In genomic region chr7:69749358-69749757, GRCh38 we compare ENCODE assay signal across 20 cellular contexts.
A peak's percentile ranks its signal among the peaks of the same experiment; 100 is the strongest.
DNase-seq lines count a peak whose midpoint lies in the region; ATAC-seq, FAIRE-seq and TF ChIP-seq lines count a peak whose summit lies in the region.
"Had no signal": no experiment of that assay in that cellular context is flagged by ENCODE, and none has a peak within 500 bp of the region (broad histone marks: within the 10 kb centered on the region; RNA-seq: fewer than 3 reads in every experiment).

No MANE protein-coding gene starts in this region.

- no peak overlapping the region for H2AFZ ChIP-seq in GM23338
- H2AFZ ChIP-seq in OCI-LY7 (ENCODE audit: low read length), result no peak overlapping the region
- H2AFZ ChIP-seq: PC-9 had no signal

- H3K4me1 ChIP-seq in A549 (peaks cover 8% of the 10 kb centered on the region; the same call in 2 of the 3 replicates), GM23338 (ENCODE audit: insufficient read depth) (peaks cover 12% of the 10 kb centered on the region), OCI-LY7 (ENCODE audit: insufficient read depth, low read length, poor library complexity, severe bottlenecking) (peaks cover 78% of the 10 kb centered on the region), breast epithelium (no peaks in the 10 kb centered on the region), esophagus squamous epithelium (no peaks in the 10 kb centered on the region), small intestine (ENCODE audit: control insufficient read depth in 2 of 2, insufficient read depth in 1 of 2, low read depth in 1 of 2, low read length in 1 of 2) (no peaks in the 10 kb centered on the region)

- BruUV-seq in OCI-LY7 (replicated peaks; lab: Mats Ljungman, UMichigan), result no TSS peak

- H4K20me1 ChIP-seq in GM23338 (replicated peaks; ENCODE audit: insufficient read depth) (no peaks in the 10 kb centered on the region), OCI-LY7 (ENCODE audit: insufficient read depth, low read length) (0 out of 2 replicates have a peak, but pooled peaks cover 3% of the 10 kb centered on the region)

- H3K27me3 ChIP-seq in GM23338 (ENCODE audit: insufficient read depth) (no peaks in the 10 kb centered on the region), breast epithelium (no peaks in the 10 kb centered on the region), esophagus squamous epithelium (no peaks in the 10 kb centered on the region), small intestine (ENCODE audit: control insufficient read depth in 2 of 2, insufficient read depth in 2 of 2, low read length in 2 of 2) (no peaks in the 10 kb centered on the region)

- no peak for TF ChIP-seq CTCF in A549 (IDR thresholded peaks at IDR 0.05)
- TF ChIP-seq CTCF in GM23338 (conservative IDR thresholded peaks at IDR 0.05; ENCODE audit: low read depth in 2 of 2), result no peak
- no peak for TF ChIP-seq CTCF in OCI-LY7 (conservative IDR thresholded peaks at IDR 0.05; ENCODE audit: low read length)
- no peak for TF ChIP-seq CTCF in breast epithelium (IDR thresholded peaks at IDR 0.05)
- no peak for TF ChIP-seq CTCF in esophagus squamous epithelium (IDR thresholded peaks at IDR 0.05)

- H3K36me3 ChIP-seq in GM23338 (ENCODE audit: insufficient read depth), result no peaks in the 10 kb centered on the region
- H3K36me3 ChIP-seq in OCI-LY7 (ENCODE audit: insufficient read depth, low read length), result no peaks in the 10 kb centered on the region
- H3K36me3 ChIP-seq in breast epithelium, result no peaks in the 10 kb centered on the region
- no peaks in the 10 kb centered on the region for H3K36me3 ChIP-seq in esophagus squamous epithelium
- no peaks in the 10 kb centered on the region for H3K36me3 ChIP-seq in small intestine (ENCODE audit: control insufficient read depth in 2 of 2, insufficient read depth in 2 of 2, low read length in 2 of 2)

- H3K27ac ChIP-seq in A549, result no peak overlapping the region
- H3K27ac ChIP-seq in GM23338 (ENCODE audit: low read depth), result peak overlapping the region; percentile 17; the same call in 1 of the 2 replicates
- peak overlapping the region; percentile 33 for H3K27ac ChIP-seq in OCI-LY7 (ENCODE audit: low read depth, low read length, poor library complexity, severe bottlenecking)
- H3K27ac ChIP-seq in breast epithelium, result no peak overlapping the region
- H3K27ac ChIP-seq in esophagus squamous epithelium, result no peak overlapping the region
- H3K27ac ChIP-seq in small intestine (ENCODE audit: low read depth in 1 of 2, low read length in 1 of 2), result no peak overlapping the region
- H3K27ac ChIP-seq: PC-9, RWPE1 had no signal

- TF ChIP-seq POLR2A in A549 (IDR thresholded peaks at IDR 0.05; ENCODE audit: low read length) (no peak), breast epithelium (IDR thresholded peaks at IDR 0.05) (no peak), esophagus squamous epithelium (IDR thresholded peaks at IDR 0.05) (no peak)

- WGBS in A549 (ENCODE audit: missing lambda C conversion rate), result 77% methylated on average over 6 of the region's 6 CpGs
- WGBS in esophagus squamous epithelium, 2 donors, result 85 to 86% methylated on average over 6 of the region's 6 CpGs
- 61 to 89% (median 89%) methylated on average over 6 of the region's 6 CpGs for WGBS in small intestine, 3 donors

- H3K79me2 ChIP-seq in GM23338 (replicated peaks; ENCODE audit: insufficient read depth), result no peaks in the 10 kb centered on the region
- peaks cover 87% of the 10 kb centered on the region for H3K79me2 ChIP-seq in OCI-LY7 (ENCODE audit: insufficient read depth, low read depth, low read length)

- POLR2A ChIA-PET in A549 (lab: Yijun Ruan, JAX), result no interaction called here
- POLR2A ChIA-PET in OCI-LY7 (lab: Charles Lee), result interaction anchor here (0.5 to 2.9 kb wide), 2 partner anchors 10 to 30 kb away, joined by 3 to 17 read pairs; no protein-coding TSS in a partner anchor

- DNase-seq in A549 (ENCODE audit: low read depth in 1 of 2, low spot score in 1 of 2) (no peak), GM23338 (ENCODE audit: low spot score) (peak; percentile 41), OCI-LY7 (ENCODE audit: low spot score) (no peak), left kidney (ENCODE audit: low read depth, low spot score) (peak; percentile 12), breast epithelium (ENCODE audit: low spot score in 2 of 2) (no peak), esophagus squamous epithelium (lab: John Stamatoyannopoulos, UW) (no peak), small intestine (no peak)
- DNase-seq: CD8-positive, alpha-beta memory T cell; H7; MM.1S; NCI-H1092 treated with DMSO at 0.1 percent for 48 hours; NCI-H2107; NCI-H345; NCI-H69; PC-9; SIG-M5 had no signal

- no peaks in the 10 kb centered on the region for H3K36me3 Mint-ChIP-seq in GM23338 (ENCODE audit: low read depth)

- no peak for ATAC-seq in A549
- ATAC-seq in GM23338, result no peak
- ATAC-seq in HG02885 (IDR thresholded peaks at IDR 0.05; ENCODE audit: poor library complexity, unreplicated experiment), result no peak

- TF ChIP-seq RAD21 in A549 (conservative IDR thresholded peaks at IDR 0.05 in 1 of 2, IDR thresholded peaks at IDR 0.05 in 1 of 2), result no peak

- no peak overlapping the region for H3K4me3 Mint-ChIP-seq in GM23338
- H3K4me3 Mint-ChIP-seq: CD8-positive, alpha-beta memory T cell had no signal

- no peak overlapping the region for H3K27ac Mint-ChIP-seq in GM23338
- H3K27ac Mint-ChIP-seq: CD8-positive, alpha-beta memory T cell had no signal

- H3F3A ChIP-seq in GM23338 (replicated peaks; ENCODE audit: low read depth), result no peaks in the 10 kb centered on the region

- H3K4me1 Mint-ChIP-seq in GM23338, result peaks cover 26% of the 10 kb centered on the region
- H3K4me1 Mint-ChIP-seq: CD8-positive, alpha-beta memory T cell had no signal

- CTCF ChIA-PET in A549 (lab: Yijun Ruan, JAX), result interaction anchor here (1.4 kb wide), 1 partner anchor 20 kb away, joined by 3 read pairs; no protein-coding TSS in a partner anchor
- CTCF ChIA-PET in OCI-LY7 (lab: Charles Lee; ENCODE audit: unreplicated experiment), result no interaction called here

- H3K9me3 ChIP-seq in A549 (no peaks in the 10 kb centered on the region), OCI-LY7 (ENCODE audit: low read length) (no peaks in the 10 kb centered on the region), breast epithelium (no peaks in the 10 kb centered on the region), esophagus squamous epithelium (no peaks in the 10 kb centered on the region), small intestine (ENCODE audit: control insufficient read depth, low read depth) (no peaks in the 10 kb centered on the region)

- no peak for FAIRE-seq in A549 (lab: Jason Lieb, UNC)
- no peak for FAIRE-seq in small intestine (lab: Jason Lieb, UNC)
- FAIRE-seq: A204.1, D721Med had no signal

- intact Hi-C loops in OCI-LY7 (cut with micrococcal nuclease; ENCODE audit: unreplicated experiment), result no loop called here
- intact Hi-C loops in breast epithelium (cut with DNase I; ENCODE audit: low total_unique reads), result no loop called here
- intact Hi-C loops in esophagus squamous epithelium (cut with DNase I), result no loop called here

- no peak for TF ChIP-seq EP300 in A549 (IDR thresholded peaks at IDR 0.05)

- no peaks in the 10 kb centered on the region for H3K9me2 ChIP-seq in GM23338 (ENCODE audit: insufficient read depth)
- H3K9me2 ChIP-seq in OCI-LY7 (ENCODE audit: insufficient read depth, low read length), result no peaks in the 10 kb centered on the region

- H3K4me3 ChIP-seq in A549 (no peak overlapping the region), GM23338 (no peak overlapping the region), OCI-LY7 (ENCODE audit: low read depth, low read length, poor library complexity, severe bottlenecking) (no peak overlapping the region), breast epithelium (no peak overlapping the region), esophagus squamous epithelium (no peak overlapping the region), small intestine (ENCODE audit: low read depth in 1 of 2, low read length in 2 of 2) (no peak overlapping the region)
- H3K4me3 ChIP-seq: PC-9 had no signal

- H3K27me3 Mint-ChIP-seq in GM23338 (ENCODE audit: insufficient read depth, low read depth, poor library complexity), result no peaks in the 10 kb centered on the region
- H3K27me3 Mint-ChIP-seq: CD8-positive, alpha-beta memory T cell had no signal

- peaks cover 5% of the 10 kb centered on the region; the same call in 2 of the 3 replicates for H3K9me3 Mint-ChIP-seq in GM23338
- H3K9me3 Mint-ChIP-seq: CD8-positive, alpha-beta memory T cell had no signal

- H3K4me2 ChIP-seq in A549 (peak overlapping the region; percentile 11; the same call in 1 of the 3 replicates), GM23338 (peak overlapping the region; percentile 18), OCI-LY7 (ENCODE audit: low read length) (peak overlapping the region; percentile 51)
- H3K4me2 ChIP-seq: PC-9 had no signal

TF ChIP-seq in GM23338, 12 proteins besides CTCF, POLR2A, EP300 and RAD21 (continues in another document):
- TF ChIP-seq ZNF114 (CRISPR knock-in tag; IDR thresholded peaks at IDR 0.05) (no peak), ZNF331 (CRISPR knock-in tag; IDR thresholded peaks at IDR 0.05; ENCODE audit: low read depth) (no peak), JUNB (IDR thresholded peaks at IDR 0.05; ENCODE audit: unreplicated experiment) (no peak)

Comparison
In these comparisons a context has a peak if more than half of its experiments do, and no peak if none do; other contexts are left out.
1. DNase-seq: peak in GM23338 (single experiment) and left kidney (single experiment); none in A549 (0 of 2), OCI-LY7 (single experiment), breast epithelium (0 of 2), esophagus squamous epithelium (single experiment) and small intestine (single experiment).
2. H3K27ac ChIP-seq: peak in GM23338 (single experiment) and OCI-LY7 (single experiment); none in A549 (0 of 2), breast epithelium (0 of 2), esophagus squamous epithelium (0 of 4) and small intestine (0 of 2).
3. Peak in every context shown above with its lines, with median percentiles within 50 percentile points of each other: H3K4me2 ChIP-seq.